Comparison of ENCODE assay signal across 17 cellular contexts in the genomic region with DNA sequence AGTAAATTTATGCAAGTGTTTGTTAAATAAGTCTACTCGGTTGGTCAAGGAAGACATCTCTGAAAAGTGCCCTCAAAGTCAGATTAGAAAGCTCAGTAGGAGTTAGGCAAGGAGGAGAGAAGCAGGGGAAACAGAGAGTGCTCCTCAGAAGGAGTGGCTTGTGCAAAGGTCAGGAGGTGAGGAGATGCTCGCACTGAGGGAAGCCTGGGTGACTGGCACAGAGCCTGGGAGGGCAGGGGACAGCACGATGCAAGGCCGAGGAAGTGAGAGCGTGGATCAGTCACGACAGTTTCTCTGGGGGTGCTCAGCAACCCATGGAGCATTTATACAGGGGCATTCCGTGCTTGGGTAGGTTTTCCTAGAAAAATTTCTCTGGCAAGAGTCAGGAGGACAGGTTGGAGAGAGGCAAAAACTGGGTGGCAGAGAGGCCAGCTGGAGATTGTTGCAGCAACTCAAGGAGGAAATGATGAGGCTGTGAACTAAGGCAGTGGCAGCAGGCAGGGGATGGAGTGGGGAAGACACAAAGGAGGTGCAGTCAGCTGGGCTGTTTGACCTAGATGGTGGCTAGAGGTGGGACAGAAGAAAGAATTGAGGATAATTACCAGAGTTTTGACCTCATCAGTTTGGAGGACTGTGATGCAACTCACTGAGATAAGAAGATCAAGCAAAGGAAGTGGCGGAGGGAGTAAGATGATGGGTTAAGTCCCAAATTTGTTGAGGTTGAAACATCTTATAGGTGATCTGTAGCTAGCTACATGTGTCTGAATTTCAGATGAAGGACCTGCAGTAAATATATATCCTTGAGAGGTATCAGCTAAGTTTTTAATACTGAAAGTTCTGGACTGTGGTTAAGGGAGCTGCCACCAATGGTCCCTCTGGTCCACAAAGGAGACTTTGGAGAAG. TPM values are rescaled to one million over a fixed set of nuclear protein-coding genes. Genes with fewer than 3 reads are reported as not detected.
DNase-seq lines count a peak whose midpoint lies in the region; ATAC-seq, FAIRE-seq and TF ChIP-seq lines count a peak whose summit lies in the region.
"Had no signal": no experiment of that assay in that cellular context is flagged by ENCODE, and none has a peak within 500 bp of the region (broad histone marks: within the 10 kb centered on the region; RNA-seq: fewer than 3 reads in every experiment).

No MANE protein-coding gene starts in this region.

- ATAC-seq in HG02973 (IDR thresholded peaks at IDR 0.05; ENCODE audit: unreplicated experiment): no peak

- no peak for TF ChIP-seq CTCF in KMS-11 (conservative IDR thresholded peaks at IDR 0.05; ENCODE audit: low read depth, low read length)
- TF ChIP-seq CTCF in bronchial epithelial cell (IDR thresholded peaks at IDR 0.05; ENCODE audit: insufficient read depth, low read length, severe bottlenecking): no peak
- TF ChIP-seq CTCF in spleen (IDR thresholded peaks at IDR 0.05 in 8 of 11, conservative IDR thresholded peaks at IDR 0.05 in 3 of 11): no peak
- TF ChIP-seq CTCF in left ventricle myocardium inferior (IDR thresholded peaks at IDR 0.05; ENCODE audit: borderline replicate concordance): no peak
- no peak for TF ChIP-seq CTCF in MM.1S (IDR thresholded peaks at IDR 0.05; ENCODE audit: low read length)

- no peaks in the 10 kb centered on the region for H4K20me1 ChIP-seq in KMS-11 (ENCODE audit: insufficient read depth)
- no peaks in the 10 kb centered on the region for H4K20me1 ChIP-seq in MM.1S (ENCODE audit: insufficient read depth, low read length)

- H3K4me2 ChIP-seq in KMS-11: peak overlapping the region; percentile 99
- H3K4me2 ChIP-seq in MM.1S (ENCODE audit: low read depth, low read length): no peak overlapping the region

- H3K27ac ChIP-seq in KMS-11 (peak overlapping the region; percentile 83), spleen (peak overlapping the region in 5 of 8 donors; percentile 10 to 68 (median 46)), left ventricle myocardium inferior (replicated peaks) (no peak overlapping the region), MM.1S (ENCODE audit: low read length) (no peak overlapping the region)
- H3K27ac ChIP-seq: 22Rv1, cardiac muscle cell, sigmoid colon, SJSA1, VCaP had no signal

- H3K79me2 ChIP-seq in KMS-11 (ENCODE audit: insufficient read depth, low read depth) (peaks cover 60% of the 10 kb centered on the region), MM.1S (ENCODE audit: low read length) (peaks cover 92% of the 10 kb centered on the region)

- peak overlapping the region; percentile 46; the same call in 1 of the 2 replicates for H3K9ac ChIP-seq in KMS-11
- no peak overlapping the region for H3K9ac ChIP-seq in MM.1S (ENCODE audit: low read length)

- FAIRE-seq in bronchial epithelial cell (lab: Jason Lieb, UNC): peak; percentile 88
- FAIRE-seq: endothelial cell of umbilical vein, keratinocyte had no signal

- H3K9me3 ChIP-seq in spleen: no peaks in the 10 kb centered on the region
- H3K9me3 ChIP-seq in left ventricle myocardium inferior (replicated peaks): no peaks in the 10 kb centered on the region
- no peaks in the 10 kb centered on the region for H3K9me3 ChIP-seq in MM.1S (replicated peaks; ENCODE audit: insufficient read depth, low read length)
- H3K9me3 ChIP-seq: sigmoid colon, SJSA1 had no signal

- no peak for TF ChIP-seq POLR2A in spleen (IDR thresholded peaks at IDR 0.05)

- DNase-seq in DMS53 (lab: John Stamatoyannopoulos, UW) (peak; percentile 54), DMS53 treated with DMSO at 0.1 percent for 48 hours (lab: John Stamatoyannopoulos, UW; ENCODE audit: unreplicated experiment) (no peak), bronchial epithelial cell (ENCODE audit: low read depth) (no peak), spleen (no peak), left ventricle myocardium inferior (no peak), MM.1S (no peak)
- DNase-seq: Karpas-422, NCI-H2029, sigmoid colon had no signal

- H2AFZ ChIP-seq in KMS-11 (ENCODE audit: low read depth) (no peak overlapping the region), MM.1S (ENCODE audit: low read length) (no peak overlapping the region)

- 58 to 71% (median 68%) methylated on average over 8 of the region's 8 CpGs for whole genome bisulfite sequencing in spleen, 5 donors

- H3K4me3 ChIP-seq in KMS-11 (IDR thresholded peaks at IDR 0.05; ENCODE audit: insufficient read depth, low read depth, low read length): no peak overlapping the region
- H3K4me3 ChIP-seq in bronchial epithelial cell (ENCODE audit: low read depth, low read length): no peak overlapping the region
- H3K4me3 ChIP-seq in spleen: no peak overlapping the region
- no peak overlapping the region for H3K4me3 ChIP-seq in left ventricle myocardium inferior
- H3K4me3 ChIP-seq in MM.1S (ENCODE audit: low read length): no peak overlapping the region
- H3K4me3 ChIP-seq: cardiac muscle cell, sigmoid colon, SJSA1 had no signal

- no peaks in the 10 kb centered on the region for H3K36me3 ChIP-seq in KMS-11 (ENCODE audit: insufficient read depth)
- no peaks in the 10 kb centered on the region for H3K36me3 ChIP-seq in bronchial epithelial cell (ENCODE audit: control insufficient read depth, insufficient read depth, low read length)
- H3K36me3 ChIP-seq in spleen: peaks cover 0 to 3% (median 0%) of the 10 kb centered on the region in 6 donors
- no peaks in the 10 kb centered on the region for H3K36me3 ChIP-seq in left ventricle myocardium inferior
- H3K36me3 ChIP-seq in MM.1S (replicated peaks; ENCODE audit: insufficient read depth, low read length): no peaks in the 10 kb centered on the region; the same call in 1 of the 2 replicates
- H3K36me3 ChIP-seq: cardiac muscle cell, sigmoid colon, SJSA1 had no signal

- peaks cover 79% of the 10 kb centered on the region for H3K4me1 ChIP-seq in KMS-11 (ENCODE audit: low read depth, poor library complexity, severe bottlenecking)
- H3K4me1 ChIP-seq in spleen: peaks cover 13 to 82% (median 57%) of the 10 kb centered on the region in 6 donors
- peaks cover 19% of the 10 kb centered on the region for H3K4me1 ChIP-seq in left ventricle myocardium inferior
- H3K4me1 ChIP-seq in MM.1S (ENCODE audit: low read length): 0 out of 2 replicates have a peak, but pooled peaks cover 7% of the 10 kb centered on the region
- H3K4me1 ChIP-seq: SJSA1 had no signal

- intact Hi-C loops in spleen (cut with DNase I; ENCODE audit: low total_unique reads) (no loop called here), left ventricle myocardium inferior (cut with micrococcal nuclease) (no loop called here)

- H3K9me2 ChIP-seq in MM.1S (replicated peaks; ENCODE audit: insufficient read depth, low read length): no peaks in the 10 kb centered on the region

- H3F3A ChIP-seq in MM.1S (ENCODE audit: insufficient read depth, low read length): no peaks in the 10 kb centered on the region

- H3K27me3 ChIP-seq in KMS-11 (ENCODE audit: insufficient read depth, low read depth): no peaks in the 10 kb centered on the region
- no peaks in the 10 kb centered on the region for H3K27me3 ChIP-seq in bronchial epithelial cell (ENCODE audit: control insufficient read depth, insufficient read depth, low read length)
- H3K27me3 ChIP-seq in spleen (replicated peaks in 1 of 7): no peaks in the 10 kb centered on the region
- H3K27me3 ChIP-seq in left ventricle myocardium inferior (ENCODE audit: low read depth): no peaks in the 10 kb centered on the region
- H3K27me3 ChIP-seq in MM.1S (replicated peaks; ENCODE audit: insufficient read depth, low read length): no peaks in the 10 kb centered on the region
- H3K27me3 ChIP-seq: cardiac muscle cell, sigmoid colon, SJSA1 had no signal

RNA-seq across cellular contexts. Expression of a gene that starts 52.4 kb away (rescaled TPM):
- total RNA-seq in bronchial epithelial cell (1.5 and 2.4 TPM in 2 replicates), spleen (100 to 1,000 TPM in 1 of 7 donors, 10 to 100 TPM in 6; 65.7 to 112 (median 83.2) TPM), left ventricle myocardium inferior (7.3 TPM)
- 10 to 100 TPM in 2 of 3 donors, 1 to 10 TPM in 1; 9.6 to 18.0 (median 15.0) TPM for polyA plus RNA-seq in spleen

Comparison
In these comparisons a context has a peak if more than half of its experiments do, and no peak if none do; other contexts are left out.
1. H3K27ac ChIP-seq: peak in KMS-11 (single experiment) and spleen (5 of 8); none in left ventricle myocardium inferior (single experiment) and MM.1S (single experiment).